ENCODE assay signal across 8 cellular contexts in genomic region chr6:113969888-113970807, GRCh38. TPM values are rescaled to one million over a fixed set of nuclear protein-coding genes. Genes with fewer than 3 reads are reported as not detected.
DNase-seq lines count a peak whose midpoint lies in the region; ATAC-seq lines count a peak whose summit lies in the region.

No MANE protein-coding gene starts in this region.

- POLR2A ChIA-PET in activated CD4-positive, alpha-beta memory T cell treated with anti-CD3 and anti-CD28 coated beads, Interleukin-2, amount 10 ng/mL, durations not matched to agents 7 days and 5 days (lab: Charles Lee), result interaction anchor here (1.0 to 2.1 kb wide), 4 partner anchors 11 to 49 kb away, joined by 3 to 7 read pairs (median 4); no protein-coding TSS in a partner anchor

- DNase-seq in SHP77 (lab: John Stamatoyannopoulos, UW), result peak; percentile 38 to 40
- no peak for DNase-seq in SHP77 treated with DMSO at 0.1 percent for 48 hours (lab: John Stamatoyannopoulos, UW)
- DNase-seq in NCI-H2227 treated with DMSO at 0.1 percent for 48 hours (lab: John Stamatoyannopoulos, UW), result peak; percentile 33
- DNase-seq in activated CD4-positive, alpha-beta memory T cell treated with anti-CD3 and anti-CD28 coated beads, Interleukin-2, amount 10 ng/mL, durations not matched to agents 7 days and 5 days, result peak; percentile 54
- peak; percentile 39 for DNase-seq in effector CD8-positive, alpha-beta T cell (lab: John Stamatoyannopoulos, UW)
- peak; percentile 60 to 66 for DNase-seq in lung microvascular endothelial cell (ENCODE audit: low read depth in 2 of 2)
- DNase-seq in stimulated activated CD8-positive, alpha-beta memory T cell treated with anti-CD3 and anti-CD28 coated beads, Interleukin-12 subunit alpha, Interleukin-12 subunit beta, amount 100 ng/mL, for 24 hours (ENCODE audit: extremely low read depth), result peak; percentile 14

- peak; percentile 33 for ATAC-seq in HG02970 (IDR thresholded peaks at IDR 0.05; ENCODE audit: low FRiP score, unreplicated experiment)

- H3K36me3 Mint-ChIP-seq in activated CD4-positive, alpha-beta memory T cell treated with anti-CD3 and anti-CD28 coated beads, Interleukin-2, amount 10 ng/mL, durations not matched to agents 7 days and 5 days (ENCODE audit: low read depth), result no peaks in the 10 kb centered on the region

- H3K9me3 Mint-ChIP-seq in activated CD4-positive, alpha-beta memory T cell treated with anti-CD3 and anti-CD28 coated beads, Interleukin-2, amount 10 ng/mL, durations not matched to agents 7 days and 5 days, result no peaks in the 10 kb centered on the region

- H3K4me3 Mint-ChIP-seq in activated CD4-positive, alpha-beta memory T cell treated with anti-CD3 and anti-CD28 coated beads, Interleukin-2, amount 10 ng/mL, durations not matched to agents 7 days and 5 days, result peak overlapping the region; percentile 93

- peak overlapping the region; percentile 80 for H3K27ac Mint-ChIP-seq in activated CD4-positive, alpha-beta memory T cell treated with anti-CD3 and anti-CD28 coated beads, Interleukin-2, amount 10 ng/mL, durations not matched to agents 7 days and 5 days

- H3K4me1 Mint-ChIP-seq in activated CD4-positive, alpha-beta memory T cell treated with anti-CD3 and anti-CD28 coated beads, Interleukin-2, amount 10 ng/mL, durations not matched to agents 7 days and 5 days, result peaks cover 22% of the 10 kb centered on the region

- H3K27me3 Mint-ChIP-seq in activated CD4-positive, alpha-beta memory T cell treated with anti-CD3 and anti-CD28 coated beads, Interleukin-2, amount 10 ng/mL, durations not matched to agents 7 days and 5 days, result no peaks in the 10 kb centered on the region

- CTCF ChIA-PET in activated CD4-positive, alpha-beta memory T cell treated with anti-CD3 and anti-CD28 coated beads, Interleukin-2, amount 10 ng/mL, durations not matched to agents 7 days and 5 days (lab: Charles Lee), result interaction anchor here (1.2 kb wide), 1 partner anchor 35 kb away, joined by 4 read pairs; no protein-coding TSS in a partner anchor

RNA-seq across cellular contexts. Expression of gene HDAC2, which starts 0.8 kb away (rescaled TPM):
- 10 to 100 TPM; 64.0 to 64.8 TPM for total RNA-seq in activated CD4-positive, alpha-beta memory T cell treated with anti-CD3 and anti-CD28 coated beads, Interleukin-2, amount 10 ng/mL, durations not matched to agents 7 days and 5 days
- total RNA-seq in lung microvascular endothelial cell, result 40.3 and 48.0 TPM in 2 replicates
